8 cellular contexts compared by ENCODE assay signal in genomic region chr1:234955107-234955731, GRCh38.
DNase-seq lines count a peak whose midpoint lies in the region.

No MANE protein-coding gene starts in this region.

- H3K27ac ChIP-seq in cingulate gyrus (ENCODE audit: low read depth, low read length) = peak overlapping the region; percentile 47

- peak; percentile 31 for DNase-seq in NCI-H146 (lab: John Stamatoyannopoulos, UW)
- no peak for DNase-seq in NCI-H146 treated with DMSO at 0.1 percent for 48 hours (lab: John Stamatoyannopoulos, UW; ENCODE audit: unreplicated experiment)
- peak; percentile 82 for DNase-seq in NOMO-1 treated with dmso at 0.1 percent for 144 hours (lab: John Stamatoyannopoulos, UW; ENCODE audit: unreplicated experiment)
- DNase-seq in SW480 (ENCODE audit: low spot score) = no peak
- no peak for DNase-seq in RKO (ENCODE audit: low spot score)
- no peak for DNase-seq in T-helper 9 cell

- H3K27me3 ChIP-seq in mucosa of stomach (ENCODE audit: control insufficient read depth, insufficient read depth, low read length) = no peaks in the 10 kb centered on the region

- H3K4me3 ChIP-seq in mucosa of stomach (ENCODE audit: low read length) = peak overlapping the region; percentile 23

- H3K36me3 ChIP-seq in mucosa of stomach (ENCODE audit: control insufficient read depth, insufficient read depth, low read length) = no peaks in the 10 kb centered on the region

- peak overlapping the region; percentile 41 for H3K9ac ChIP-seq in mucosa of stomach (ENCODE audit: low read length)

- no peaks in the 10 kb centered on the region for H3K9me3 ChIP-seq in mucosa of stomach (ENCODE audit: control insufficient read depth, low read length)

- H3K4me1 ChIP-seq in mucosa of stomach (ENCODE audit: control insufficient read depth, insufficient read depth, low read length) = peaks cover 65% of the 10 kb centered on the region

Comparison
In these comparisons a context has a peak if more than half of its experiments do, and no peak if none do; other contexts are left out.
1. DNase-seq: peak in NCI-H146 (single experiment) and NOMO-1 treated with dmso at 0.1 percent for 144 hours (single experiment); none in NCI-H146 treated with DMSO at 0.1 percent for 48 hours (single experiment), SW480 (single experiment), RKO (single experiment) and T-helper 9 cell (single experiment).